In genomic region chr4:55758570-55758969, GRCh38 we compare ENCODE assay signal across 17 cellular contexts.
DNase-seq lines count a peak whose midpoint lies in the region; ATAC-seq and TF ChIP-seq lines count a peak whose summit lies in the region.
"Had no signal": no experiment of that assay in that cellular context is flagged by ENCODE, and none has a peak within 500 bp of the region (broad histone marks: within the 10 kb centered on the region; RNA-seq: fewer than 3 reads in every experiment).

No MANE protein-coding gene starts in this region.

- peaks cover 26% of the 10 kb centered on the region for H3K4me1 Mint-ChIP-seq in MCF 10A (ENCODE audit: insufficient read depth, unreplicated experiment)
- H3K4me1 Mint-ChIP-seq: activated naive CD4-positive, alpha-beta T cell treated with anti-CD3 and anti-CD28 coated beads, Interleukin-2, amount 50 U/mL, for 24 hours had no signal

- H3K27me3 ChIP-seq in breast epithelium (no peaks in the 10 kb centered on the region), esophagus squamous epithelium (no peaks in the 10 kb centered on the region), transverse colon (no peaks in the 10 kb centered on the region), sigmoid colon (no peaks in the 10 kb centered on the region)
- H3K27me3 ChIP-seq: pancreas, upper lobe of right lung had no signal

- CTCF ChIA-PET in MCF 10A (lab: Yijun Ruan, JAX) = interaction anchor here (1.0 to 1.7 kb wide), 2 partner anchors 10 to 788 kb away, joined by 4 read pairs; no protein-coding TSS in a partner anchor

- TF ChIP-seq POLR2A in breast epithelium (IDR thresholded peaks at IDR 0.05) (no peak), esophagus squamous epithelium (IDR thresholded peaks at IDR 0.05) (no peak), transverse colon (IDR thresholded peaks at IDR 0.05) (no peak), sigmoid colon (IDR thresholded peaks at IDR 0.05) (no peak)

- H3K27ac Mint-ChIP-seq in MCF 10A (ENCODE audit: low read depth, unreplicated experiment) = peak overlapping the region; percentile 90
- H3K27ac Mint-ChIP-seq: activated naive CD4-positive, alpha-beta T cell treated with anti-CD3 and anti-CD28 coated beads, Interleukin-2, amount 50 U/mL, for 24 hours had no signal

- in situ Hi-C loops in transverse colon (cut with MboI; ENCODE audit: low pct_ligation_motif_present in 1 of 4, low pct_unique_long_range_greater_than_20kb in 1 of 4, low sequenced_read_pairs in 3 of 4) = no loop called here

- no peak for TF ChIP-seq CTCF in MCF 10A (IDR thresholded peaks at IDR 0.05; ENCODE audit: unreplicated experiment)
- TF ChIP-seq CTCF in breast epithelium (IDR thresholded peaks at IDR 0.05) = no peak
- no peak for TF ChIP-seq CTCF in esophagus squamous epithelium (IDR thresholded peaks at IDR 0.05)
- no peak for TF ChIP-seq CTCF in transverse colon (IDR thresholded peaks at IDR 0.05)
- TF ChIP-seq CTCF in sigmoid colon (IDR thresholded peaks at IDR 0.05) = no peak

- intact Hi-C loops in MCF 10A (cut with micrococcal nuclease) (loop anchor here (5.0 kb wide), 1 partner anchor 109 kb away; no protein-coding TSS in a partner anchor), breast epithelium (cut with DNase I; ENCODE audit: low total_unique reads) (no loop called here), esophagus squamous epithelium (cut with DNase I) (no loop called here), transverse colon (cut with DNase I; ENCODE audit: low total_unique reads) (no loop called here), sigmoid colon (cut with DNase I) (no loop called here)

- H3K4me1 ChIP-seq in breast epithelium (no peaks in the 10 kb centered on the region), esophagus squamous epithelium (peaks cover 0 to 19% (median 5%) of the 10 kb centered on the region in 3 donors), transverse colon (peaks cover 0 to 29% (median 6%) of the 10 kb centered on the region in 4 donors), sigmoid colon (no peaks in the 10 kb centered on the region)
- H3K4me1 ChIP-seq: pancreas, upper lobe of right lung had no signal

- H3K4me3 ChIP-seq in breast epithelium (no peak overlapping the region), esophagus squamous epithelium (no peak overlapping the region), transverse colon (no peak overlapping the region), sigmoid colon (no peak overlapping the region)
- H3K4me3 ChIP-seq: pancreas, upper lobe of right lung had no signal

- no peak overlapping the region for H3K4me3 Mint-ChIP-seq in MCF 10A (ENCODE audit: unreplicated experiment)
- H3K4me3 Mint-ChIP-seq: activated naive CD4-positive, alpha-beta T cell treated with anti-CD3 and anti-CD28 coated beads, Interleukin-2, amount 50 U/mL, for 24 hours had no signal

- no peaks in the 10 kb centered on the region for H3K36me3 Mint-ChIP-seq in MCF 10A (ENCODE audit: insufficient read depth, unreplicated experiment)
- H3K36me3 Mint-ChIP-seq: activated naive CD4-positive, alpha-beta T cell treated with anti-CD3 and anti-CD28 coated beads, Interleukin-2, amount 50 U/mL, for 24 hours had no signal

- H3K36me3 ChIP-seq in breast epithelium (no peaks in the 10 kb centered on the region), esophagus squamous epithelium (no peaks in the 10 kb centered on the region), transverse colon (no peaks in the 10 kb centered on the region), sigmoid colon (no peaks in the 10 kb centered on the region)
- H3K36me3 ChIP-seq: pancreas, upper lobe of right lung had no signal

- DNase-seq in MCF 10A (ENCODE audit: unreplicated experiment) = no peak
- no peak for DNase-seq in breast epithelium (ENCODE audit: low spot score in 2 of 2)
- DNase-seq in NCI-H446 treated with DMSO at 0.1 percent for 48 hours (lab: John Stamatoyannopoulos, UW) = peak; percentile 92
- no peak for DNase-seq in esophagus squamous epithelium (lab: John Stamatoyannopoulos, UW)
- DNase-seq in transverse colon = peak; percentile 16
- no peak for DNase-seq in stimulated activated CD4-positive, alpha-beta T cell treated with anti-CD3 and anti-CD28 coated beads, Interleukin-15, amount 100 ng/mL, for 24 hours
- DNase-seq in sigmoid colon = no peak
- DNase-seq: caudate nucleus; DND-41; KG1; NCI-H345; pancreas; SHP77 treated with DMSO at 0.1 percent for 48 hours; stimulated activated CD8-positive, alpha-beta memory T cell treated with anti-CD3 and anti-CD28 coated beads, Interleukin-4, amount 100 ng/mL, for 48 hours; upper lobe of right lung had no signal

- peaks cover 5% of the 10 kb centered on the region for H3K9me3 Mint-ChIP-seq in MCF 10A (ENCODE audit: unreplicated experiment)
- H3K9me3 Mint-ChIP-seq: activated naive CD4-positive, alpha-beta T cell treated with anti-CD3 and anti-CD28 coated beads, Interleukin-2, amount 50 U/mL, for 24 hours had no signal

- H3K9me3 ChIP-seq in breast epithelium (no peaks in the 10 kb centered on the region), esophagus squamous epithelium (no peaks in the 10 kb centered on the region), transverse colon (no peaks in the 10 kb centered on the region), sigmoid colon (no peaks in the 10 kb centered on the region)
- H3K9me3 ChIP-seq: pancreas, upper lobe of right lung had no signal

- TF ChIP-seq EP300 in transverse colon (IDR thresholded peaks at IDR 0.05; ENCODE audit: low read depth) = no peak
- no peak for TF ChIP-seq EP300 in sigmoid colon (IDR thresholded peaks at IDR 0.05)

- H3K27ac ChIP-seq in breast epithelium (no peak overlapping the region), esophagus squamous epithelium (peak overlapping the region; percentile 7 to 77 (median 64)), transverse colon (peak overlapping the region; percentile 54 to 77 (median 60)), sigmoid colon (no peak overlapping the region)
- H3K27ac ChIP-seq: pancreas, upper lobe of right lung had no signal

- WGBS in esophagus squamous epithelium, 2 donors = 71 to 93% methylated on average over 3 to 4 of the region's 4 CpGs
- WGBS in transverse colon (ENCODE audit: low coverage in 1 of 2), 2 donors = 0 to 63% methylated on average over 1 to 4 of the region's 4 CpGs
- WGBS in sigmoid colon, 2 donors = 34 to 55% methylated on average over 4 of the region's 4 CpGs

- no peak for ATAC-seq in GM21529 (IDR thresholded peaks at IDR 0.05; ENCODE audit: unreplicated experiment)
- ATAC-seq: upper lobe of right lung had no signal

- BruUV-seq in MCF 10A (replicated peaks; lab: Mats Ljungman, UMichigan) = no TSS peak

- no peaks in the 10 kb centered on the region for H3K27me3 Mint-ChIP-seq in MCF 10A (ENCODE audit: insufficient read depth, unreplicated experiment)

- POLR2A ChIA-PET in MCF 10A (lab: Yijun Ruan, JAX) = interaction anchor here (2.6 to 3.2 kb wide), 2 partner anchors 11 to 107 kb away, joined by 8 read pairs; no protein-coding TSS in a partner anchor

Comparison
In these comparisons a context has a peak if more than half of its experiments do, and no peak if none do; other contexts are left out.
1. DNase-seq: peak in NCI-H446 treated with DMSO at 0.1 percent for 48 hours (single experiment) and transverse colon (single experiment); none in MCF 10A (single experiment), breast epithelium (0 of 2), esophagus squamous epithelium (single experiment), stimulated activated CD4-positive, alpha-beta T cell treated with anti-CD3 and anti-CD28 coated beads, Interleukin-15, amount 100 ng/mL, for 24 hours (single experiment) and sigmoid colon (single experiment).
2. H3K27ac ChIP-seq: peak in esophagus squamous epithelium (4 of 4) and transverse colon (4 of 4); none in breast epithelium (0 of 2) and sigmoid colon (0 of 4).